In the genomic region with DNA sequence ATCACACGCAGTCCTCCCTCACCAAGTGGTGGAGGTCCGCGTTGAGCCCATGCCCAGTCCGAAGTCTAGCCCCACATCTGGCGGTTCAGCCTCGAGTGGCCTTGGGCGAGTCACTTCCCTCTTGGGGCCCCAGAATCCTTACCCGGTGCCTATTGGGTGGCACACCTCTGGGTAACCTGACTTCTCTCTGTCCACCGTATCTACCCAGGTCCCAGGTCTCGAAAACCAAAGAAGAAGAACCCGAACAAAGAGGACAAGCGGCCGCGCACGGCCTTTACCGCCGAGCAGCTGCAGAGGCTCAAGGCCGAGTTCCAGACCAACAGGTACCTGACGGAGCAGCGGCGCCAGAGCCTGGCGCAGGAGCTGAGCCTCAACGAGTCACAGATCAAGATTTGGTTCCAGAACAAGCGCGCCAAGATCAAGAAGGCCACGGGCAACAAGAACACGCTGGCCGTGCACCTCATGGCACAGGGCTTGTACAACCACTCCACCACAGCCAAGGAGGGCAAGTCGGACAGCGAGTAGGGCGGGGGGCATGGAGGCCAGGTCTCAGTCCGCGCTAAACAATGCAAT, we compare ENCODE assay signal across 22 cellular contexts. TPM values are rescaled to one million over a fixed set of nuclear protein-coding genes. Genes with fewer than 3 reads are reported as not detected.
"Had no signal": no experiment of that assay in that cellular context is flagged by ENCODE, and none has a peak within 500 bp of the region (broad histone marks: within the 10 kb centered on the region; RNA-seq: fewer than 3 reads in every experiment).

No MANE protein-coding gene starts in this region.

- H3K4me3 ChIP-seq: gastrocnemius medialis, heart left ventricle, lower lobe of right lung, right atrium auricular region, skin epidermis, upper lobe of right lung had no signal

- H3K4me3 Mint-ChIP-seq: activated CD4-positive, alpha-beta memory T cell treated with anti-CD3 and anti-CD28 coated beads, Interleukin-2, amount 10 ng/mL, durations not matched to agents 7 days and 5 days; activated naive CD8-positive, alpha-beta T cell treated with anti-CD3 and anti-CD28 coated beads for 36 hours; activated T-cell treated with anti-CD3 and anti-CD28 coated beads, Interleukin-2, amount 50 U/mL, for 72 hours; central memory CD8-positive, alpha-beta T cell; mesothelial cell of epicardium; stimulated activated naive CD8-positive, alpha-beta T cell treated with anti-CD3 and anti-CD28 coated beads, Interleukin-15, Interleukin-2, amounts not matched to agents 100 ng/mL and 50 ng/mL, for 24 hours had no signal

- H3K27ac Mint-ChIP-seq: activated CD4-positive, alpha-beta memory T cell treated with anti-CD3 and anti-CD28 coated beads, Interleukin-2, amount 10 ng/mL, durations not matched to agents 7 days and 5 days; activated naive CD8-positive, alpha-beta T cell treated with anti-CD3 and anti-CD28 coated beads for 36 hours; activated T-cell treated with anti-CD3 and anti-CD28 coated beads, Interleukin-2, amount 50 U/mL, for 72 hours; mesothelial cell of epicardium; stimulated activated naive CD8-positive, alpha-beta T cell treated with anti-CD3 and anti-CD28 coated beads, Interleukin-15, Interleukin-2, amounts not matched to agents 100 ng/mL and 50 ng/mL, for 24 hours had no signal

- DNase-seq: activated CD4-positive, alpha-beta memory T cell treated with anti-CD3 and anti-CD28 coated beads, Interleukin-2, amount 10 ng/mL, durations not matched to agents 7 days and 5 days; activated CD4-positive, alpha-beta T cell treated with anti-CD3 and anti-CD28 coated beads for 4 hours; activated gamma-delta T cell treated with Interleukin-2 at 50 U/mL for 16 hours; activated naive CD8-positive, alpha-beta T cell treated with anti-CD3 and anti-CD28 coated beads for 36 hours; activated T-cell treated with anti-CD3 and anti-CD28 coated beads, Interleukin-2, amount 50 U/mL, for 72 hours; amygdala; brain microvascular endothelial cell; effector CD8-positive, alpha-beta T cell; gastrocnemius medialis; heart left ventricle; left cardiac atrium; lower lobe of right lung; T-helper 2 cell; upper lobe of right lung had no signal

- H3K9me3 Mint-ChIP-seq: activated CD4-positive, alpha-beta memory T cell treated with anti-CD3 and anti-CD28 coated beads, Interleukin-2, amount 10 ng/mL, durations not matched to agents 7 days and 5 days; activated naive CD8-positive, alpha-beta T cell treated with anti-CD3 and anti-CD28 coated beads for 36 hours; activated T-cell treated with anti-CD3 and anti-CD28 coated beads, Interleukin-2, amount 50 U/mL, for 72 hours; central memory CD8-positive, alpha-beta T cell; mesothelial cell of epicardium; stimulated activated naive CD8-positive, alpha-beta T cell treated with anti-CD3 and anti-CD28 coated beads, Interleukin-15, Interleukin-2, amounts not matched to agents 100 ng/mL and 50 ng/mL, for 24 hours had no signal

- H3K9me3 ChIP-seq: gastrocnemius medialis, heart left ventricle, lower lobe of right lung, neutrophil, right atrium auricular region, upper lobe of right lung had no signal

- H3K36me3 Mint-ChIP-seq: mesothelial cell of epicardium had no signal

- H3K36me3 ChIP-seq: brain microvascular endothelial cell, gastrocnemius medialis, heart left ventricle, lower lobe of right lung, neutrophil, right atrium auricular region, upper lobe of right lung had no signal

- H3K27ac ChIP-seq: brain microvascular endothelial cell, gastrocnemius medialis, heart left ventricle, lower lobe of right lung, neutrophil, right atrium auricular region, skin epidermis, upper lobe of right lung had no signal

- ATAC-seq: activated T-cell treated with anti-CD3 and anti-CD28 coated beads, Interleukin-2, amount 50 U/mL, for 72 hours; gastrocnemius medialis; heart left ventricle; left cardiac atrium; lower lobe of right lung; upper lobe of right lung had no signal

RNA-seq across cellular contexts. Expression of a gene that starts 4.3 kb away (rescaled TPM):
- total RNA-seq: activated CD4-positive, alpha-beta memory T cell treated with anti-CD3 and anti-CD28 coated beads, Interleukin-2, amount 10 ng/mL, durations not matched to agents 7 days and 5 days; activated naive CD8-positive, alpha-beta T cell treated with anti-CD3 and anti-CD28 coated beads for 36 hours; activated T-cell treated with anti-CD3 and anti-CD28 coated beads, Interleukin-2, amount 50 U/mL, for 72 hours; epithelial cell of proximal tubule; lower lobe of right lung; mesothelial cell of epicardium; right atrium auricular region; temporal lobe; upper lobe of right lung had no signal
